Comparison of ENCODE assay signal across 17 cellular contexts in genomic region chr15:68385240-68385561, GRCh38. TPM values are rescaled to one million over a fixed set of nuclear protein-coding genes. Genes with fewer than 3 reads are reported as not detected.
DNase-seq lines count a peak whose midpoint lies in the region; ATAC-seq, FAIRE-seq and TF ChIP-seq lines count a peak whose summit lies in the region.
"Had no signal": no experiment of that assay in that cellular context is flagged by ENCODE, and none has a peak within 500 bp of the region (broad histone marks: within the 10 kb centered on the region; RNA-seq: fewer than 3 reads in every experiment).

No MANE protein-coding gene starts in this region.

- H3K4me1 Mint-ChIP-seq in H9 = no peaks in the 10 kb centered on the region

- intact Hi-C loops in PC-9 (cut with micrococcal nuclease; ENCODE audit: unreplicated experiment) = no loop called here

- H2BK20ac ChIP-seq in H9 (ENCODE audit: low read depth, low read length, poor library complexity, severe bottlenecking) = no peak overlapping the region

- H2BK5ac ChIP-seq in H9 (ENCODE audit: insufficient read length, low read length) = no peak overlapping the region

- no peak overlapping the region for H3K56ac ChIP-seq in H9 (ENCODE audit: insufficient read length, low read depth, low read length)

- H3K23ac ChIP-seq in H9 (ENCODE audit: insufficient read length, low read depth, low read length) = no peak overlapping the region

- H3T11ph ChIP-seq in H9 (ENCODE audit: low read length) = no peak overlapping the region

- TF ChIP-seq CTCF in H9 (conservative IDR thresholded peaks at IDR 0.05) (no peak), RWPE2 (IDR thresholded peaks at IDR 0.05; ENCODE audit: poor library complexity, severe bottlenecking) (no peak), gastroesophageal sphincter (IDR thresholded peaks at IDR 0.05) (no peak), suprapubic skin (IDR thresholded peaks at IDR 0.05) (no peak), GM13977 (IDR thresholded peaks at IDR 0.05; ENCODE audit: extremely low read depth, insufficient read depth, missing control alignments) (no peak), PC-9 (conservative IDR thresholded peaks at IDR 0.05) (no peak)

- H4K8ac ChIP-seq in H9 (replicated peaks; ENCODE audit: insufficient read length, low read depth, low read length) = no peak overlapping the region

- peaks cover 0 to 2% (median 0%) of the 10 kb centered on the region in 3 experiments; a peak in 1 of 7 replicates for H3K36me3 Mint-ChIP-seq in H9 (ENCODE audit: insufficient read depth in 1 of 3, low read depth in 3 of 3)

- DNase-seq in H9 (peak; percentile 12), RWPE2 (ENCODE audit: low spot score) (peak; percentile 45), suprapubic skin (ENCODE audit: low spot score in 2 of 2) (peak; percentile 18 to 19), GM13977 (ENCODE audit: low spot score) (no peak), PC-9 (no peak), GM12891 (ENCODE audit: insufficient read length, low spot score) (no peak)
- DNase-seq: activated CD4-positive, CD25-positive, alpha-beta regulatory T cell treated with anti-CD3 and anti-CD28 coated beads, Interleukin-2, amount 50 U/mL, for 72 hours; caudate nucleus; GDM1; kidney; NCI-H1694; NCI-H446 treated with DMSO at 0.1 percent for 48 hours; nucleus accumbens; T-helper 9 cell had no signal

- POLR2A ChIA-PET in PC-9 (lab: Charles Lee; ENCODE audit: unreplicated experiment) = no interaction called here

- H3K9me2 ChIP-seq in PC-9 (ENCODE audit: insufficient read depth) = no peaks in the 10 kb centered on the region

- no peak overlapping the region for H3K4me3 ChIP-seq in RWPE2 (ENCODE audit: severe bottlenecking)
- no peak overlapping the region for H3K4me3 ChIP-seq in gastroesophageal sphincter
- H3K4me3 ChIP-seq in suprapubic skin = no peak overlapping the region
- H3K4me3 ChIP-seq in PC-9 = no peak overlapping the region
- H3K4me3 ChIP-seq: BLaER1 treated with 17β-estradiol and CSF1 and Interleukin-3, amounts not matched to agents 10 nM and 100 nM; GM12878 had no signal

- BruUV-seq in PC-9 (replicated peaks; lab: Mats Ljungman, UMichigan) = no TSS peak

- H2BK15ac ChIP-seq in H9 (ENCODE audit: low read depth, low read length) = no peak overlapping the region

- H2AK5ac ChIP-seq in H9 (ENCODE audit: insufficient read length, low read length) = no peak overlapping the region

- H3K79me2 ChIP-seq in H9 (ENCODE audit: insufficient read depth, low read length) = no peaks in the 10 kb centered on the region
- H3K79me2 ChIP-seq in PC-9 (ENCODE audit: low read depth) = no peaks in the 10 kb centered on the region

- no peak overlapping the region for H3K4ac ChIP-seq in H9 (ENCODE audit: low read depth, low read length)

- H3K4me2 ChIP-seq in H9 (ENCODE audit: insufficient read depth, insufficient read length, low read length) = no peak overlapping the region
- H3K4me2 ChIP-seq in PC-9 = no peak overlapping the region
- H3K4me2 ChIP-seq: BLaER1 treated with 17β-estradiol and CSF1 and Interleukin-3, amounts not matched to agents 10 nM and 100 nM had no signal

- no peak for TF ChIP-seq POLR2A in gastroesophageal sphincter (IDR thresholded peaks at IDR 0.05)
- no peak for TF ChIP-seq POLR2A in suprapubic skin (IDR thresholded peaks at IDR 0.05)
- no peak for TF ChIP-seq POLR2A in GM12891 (IDR thresholded peaks at IDR 0.05; ENCODE audit: low read depth, low read length)

- no peaks in the 10 kb centered on the region for H3K9me3 ChIP-seq in H9 (ENCODE audit: control insufficient read depth, low read depth, low read length)
- no peaks in the 10 kb centered on the region for H3K9me3 ChIP-seq in RWPE2 (ENCODE audit: severe bottlenecking)
- no peaks in the 10 kb centered on the region for H3K9me3 ChIP-seq in gastroesophageal sphincter
- no peaks in the 10 kb centered on the region for H3K9me3 ChIP-seq in suprapubic skin
- H3K9me3 ChIP-seq in PC-9 (ENCODE audit: insufficient read depth, low read depth) = no peaks in the 10 kb centered on the region

- H4K20me1 ChIP-seq in H9 (ENCODE audit: control insufficient read depth, insufficient read depth, insufficient read length) (no peaks in the 10 kb centered on the region), PC-9 (ENCODE audit: insufficient read depth) (no peaks in the 10 kb centered on the region)
- H4K20me1 ChIP-seq: BLaER1 treated with 17β-estradiol and CSF1 and Interleukin-3, amounts not matched to agents 10 nM and 100 nM had no signal

- H2BK120ac ChIP-seq in H9 (ENCODE audit: low read depth, low read length, poor library complexity, severe bottlenecking) = no peak overlapping the region

- CTCF ChIA-PET in PC-9 (lab: Charles Lee) = no interaction called here

- no peak overlapping the region for H3K14ac ChIP-seq in H9 (ENCODE audit: insufficient read depth, low read length)

- WGBS in H9 (ENCODE audit: extremely low coverage, insufficient read length, low lambda C conversion rate) = no CpG with 5 or more reads among the region's 3 CpGs
- WGBS in gastroesophageal sphincter (ENCODE audit: low coverage in 1 of 2), 2 donors = 90 to 94% methylated on average over 2 to 3 of the region's 3 CpGs
- WGBS in suprapubic skin = 85% methylated on average over 3 of the region's 3 CpGs

- H3K9me3 Mint-ChIP-seq in H9 = no peaks in the 10 kb centered on the region; a peak in 1 of 5 replicates

- H3K23me2 ChIP-seq in H9 (ENCODE audit: insufficient read length, low read depth, low read length, poor library complexity, severe bottlenecking) = no peaks in the 10 kb centered on the region

- H3F3A ChIP-seq in PC-9 (ENCODE audit: insufficient read depth, low read depth) = no peaks in the 10 kb centered on the region; the same call in 1 of the 2 replicates

- H4K91ac ChIP-seq in H9 (ENCODE audit: insufficient read length, low read depth, low read length) = no peak overlapping the region

- H3K27ac ChIP-seq in H9 (ENCODE audit: insufficient read length, low read depth, low read length) = no peak overlapping the region
- H3K27ac ChIP-seq in RWPE2 (ENCODE audit: poor library complexity, severe bottlenecking) = no peak overlapping the region
- H3K27ac ChIP-seq in gastroesophageal sphincter = peak overlapping the region in 3 of 4 donors; percentile 22 to 66 (median 46)
- H3K27ac ChIP-seq in suprapubic skin = no peak overlapping the region
- no peak overlapping the region for H3K27ac ChIP-seq in PC-9

- H3K36me3 ChIP-seq in RWPE2 (ENCODE audit: low read depth) = no peaks in the 10 kb centered on the region
- H3K36me3 ChIP-seq in gastroesophageal sphincter = no peaks in the 10 kb centered on the region
- no peaks in the 10 kb centered on the region for H3K36me3 ChIP-seq in suprapubic skin
- H3K36me3 ChIP-seq in PC-9 (ENCODE audit: low read depth) = no peaks in the 10 kb centered on the region
- H3K36me3 ChIP-seq: BLaER1 treated with 17β-estradiol and CSF1 and Interleukin-3, amounts not matched to agents 10 nM and 100 nM had no signal

- no peaks in the 10 kb centered on the region for H3K4me1 ChIP-seq in H9 (ENCODE audit: insufficient read depth, low read length)
- peaks cover 8% of the 10 kb centered on the region for H3K4me1 ChIP-seq in RWPE2 (ENCODE audit: insufficient read depth, poor library complexity, severe bottlenecking)
- no peaks in the 10 kb centered on the region for H3K4me1 ChIP-seq in gastroesophageal sphincter
- peaks cover 8% of the 10 kb centered on the region for H3K4me1 ChIP-seq in suprapubic skin
- 0 out of 2 replicates have a peak, but pooled peaks cover 7% of the 10 kb centered on the region for H3K4me1 ChIP-seq in PC-9 (replicated peaks; ENCODE audit: insufficient read depth)

- in situ Hi-C loops in GM13977 (cut with MboI; ENCODE audit: low pct_unique_long_range_greater_than_20kb, low sequenced_read_pairs, unreplicated experiment) = no loop called here

- H3K27me3 Mint-ChIP-seq in H9 (ENCODE audit: low read depth) = no peaks in the 10 kb centered on the region; the same call in 1 of the 2 replicates

- no peak for ATAC-seq in RWPE2 (ENCODE audit: low read depth)
- ATAC-seq in gastroesophageal sphincter = no peak
- ATAC-seq: GM12878 had no signal

- H3K4me3 Mint-ChIP-seq in H9 = no peak overlapping the region

- H2AFZ ChIP-seq in H9 (ENCODE audit: low read length) = no peak overlapping the region
- H2AFZ ChIP-seq in PC-9 = no peak overlapping the region

- no peak overlapping the region for H3K9ac ChIP-seq in H9 (ENCODE audit: extremely low read depth, insufficient read length, low read length)

- no peak overlapping the region; a peak in 1 of 7 replicates for H3K27ac Mint-ChIP-seq in H9

- no peak overlapping the region for H3K18ac ChIP-seq in H9 (ENCODE audit: insufficient read length, low read depth, low read length)

- no peak overlapping the region for H2BK12ac ChIP-seq in H9 (ENCODE audit: insufficient read length, low read depth, low read length)

- no peaks in the 10 kb centered on the region for H3K79me1 ChIP-seq in H9 (ENCODE audit: insufficient read depth, low read depth, low read length, poor library complexity, severe bottlenecking)

- TF ChIP-seq EP300 in gastroesophageal sphincter (IDR thresholded peaks at IDR 0.05) (no peak), suprapubic skin (IDR thresholded peaks at IDR 0.05) (no peak)

- FAIRE-seq in GM12891 (lab: Jason Lieb, UNC) = no peak
- FAIRE-seq: GM12878, kidney had no signal

- H4K5ac ChIP-seq in H9 (ENCODE audit: insufficient read length, low read depth, low read length) = no peak overlapping the region

- H3K27me3 ChIP-seq in H9 (ENCODE audit: insufficient read depth, low read length) (no peaks in the 10 kb centered on the region; the same call in 1 of the 2 replicates), RWPE2 (ENCODE audit: insufficient read depth, poor library complexity, severe bottlenecking) (no peaks in the 10 kb centered on the region), gastroesophageal sphincter (peaks cover 35% of the 10 kb centered on the region), suprapubic skin (peaks cover 10% of the 10 kb centered on the region), PC-9 (ENCODE audit: insufficient read depth, low read depth) (no peaks in the 10 kb centered on the region)
- H3K27me3 ChIP-seq: BLaER1 treated with 17β-estradiol and CSF1 and Interleukin-3, amounts not matched to agents 10 nM and 100 nM had no signal

TF ChIP-seq in GM12891, 5 proteins besides CTCF, POLR2A, EP300 and RAD21:
- TF ChIP-seq POU2F2 (IDR thresholded peaks at IDR 0.05; ENCODE audit: low read depth, low read length) = no peak
- no peak for TF ChIP-seq PAX5 (IDR thresholded peaks at IDR 0.05; ENCODE audit: insufficient read depth, low read length, severe bottlenecking)
- TF ChIP-seq POLR2AphosphoS5 (IDR thresholded peaks at IDR 0.05; ENCODE audit: low read depth, low read length) = no peak
- no peak for TF ChIP-seq SPI1 (IDR thresholded peaks at IDR 0.05; ENCODE audit: low read depth, low read length)
- no peak for TF ChIP-seq TAF1 (IDR thresholded peaks at IDR 0.05; ENCODE audit: low read depth, low read length)

RNA-seq across cellular contexts. Expression of gene ITGA11, which starts 46.8 kb away (rescaled TPM):
- total RNA-seq in H9 (2021) (0.07 TPM in 1 of 2 replicates, not detected in the other), gastroesophageal sphincter (1 to 10 TPM; 3.8 to 9.5 (median 6.7) TPM), suprapubic skin (1 to 10 TPM in 3 of 4 donors, under 1 TPM in 1; 0.83 to 3.6 (median 2.0) TPM), PC-9 (2021) (0.18 and 0.70 TPM in 2 replicates)
- 0.01 TPM for polyA plus RNA-seq in GM12891 (2012; ENCODE audit: low read depth, missing spikeins)

Comparison
In these comparisons a context has a peak if more than half of its experiments do, and no peak if none do; other contexts are left out.
1. DNase-seq: peak in H9 (single experiment), RWPE2 (single experiment) and suprapubic skin (2 of 2); none in GM13977 (single experiment), PC-9 (0 of 2) and GM12891 (single experiment).
2. H3K27ac ChIP-seq: peak in gastroesophageal sphincter (3 of 4); none in H9 (single experiment), RWPE2 (single experiment), suprapubic skin (single experiment) and PC-9 (single experiment).